ENCODE assay signal across 1 cellular context in the genomic region with DNA sequence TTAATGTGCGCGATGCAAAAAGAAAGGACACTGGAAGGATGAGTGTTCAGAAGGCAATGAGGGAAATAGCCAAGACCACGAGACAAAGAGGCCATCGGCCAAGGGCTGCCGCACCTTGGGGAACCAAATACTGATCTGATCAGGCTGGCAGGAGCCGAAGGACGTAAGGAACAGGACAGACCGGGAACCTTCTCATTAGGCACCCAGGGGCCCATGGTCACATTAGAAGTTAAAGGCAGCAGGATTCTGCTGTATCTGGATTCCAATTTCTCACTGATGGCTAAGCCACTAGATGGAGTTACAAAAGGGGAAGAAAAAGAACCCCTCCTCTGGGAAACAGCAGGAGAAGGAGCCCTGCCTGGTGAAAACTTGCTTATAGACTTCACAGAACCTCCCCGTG.
A peak's percentile ranks its signal among the peaks of the same experiment; 100 is the strongest.
TF ChIP-seq lines count a peak whose summit lies in the region.

No MANE protein-coding gene starts in this region.

TF ChIP-seq in HepG2, 621 proteins besides CTCF, POLR2A, EP300 and RAD21:
- TF ChIP-seq PTBP1 (IDR thresholded peaks at IDR 0.05; ENCODE audit: low read depth, low read length, poor library complexity, severe bottlenecking) = no peak
- TF ChIP-seq, protein P1, sequence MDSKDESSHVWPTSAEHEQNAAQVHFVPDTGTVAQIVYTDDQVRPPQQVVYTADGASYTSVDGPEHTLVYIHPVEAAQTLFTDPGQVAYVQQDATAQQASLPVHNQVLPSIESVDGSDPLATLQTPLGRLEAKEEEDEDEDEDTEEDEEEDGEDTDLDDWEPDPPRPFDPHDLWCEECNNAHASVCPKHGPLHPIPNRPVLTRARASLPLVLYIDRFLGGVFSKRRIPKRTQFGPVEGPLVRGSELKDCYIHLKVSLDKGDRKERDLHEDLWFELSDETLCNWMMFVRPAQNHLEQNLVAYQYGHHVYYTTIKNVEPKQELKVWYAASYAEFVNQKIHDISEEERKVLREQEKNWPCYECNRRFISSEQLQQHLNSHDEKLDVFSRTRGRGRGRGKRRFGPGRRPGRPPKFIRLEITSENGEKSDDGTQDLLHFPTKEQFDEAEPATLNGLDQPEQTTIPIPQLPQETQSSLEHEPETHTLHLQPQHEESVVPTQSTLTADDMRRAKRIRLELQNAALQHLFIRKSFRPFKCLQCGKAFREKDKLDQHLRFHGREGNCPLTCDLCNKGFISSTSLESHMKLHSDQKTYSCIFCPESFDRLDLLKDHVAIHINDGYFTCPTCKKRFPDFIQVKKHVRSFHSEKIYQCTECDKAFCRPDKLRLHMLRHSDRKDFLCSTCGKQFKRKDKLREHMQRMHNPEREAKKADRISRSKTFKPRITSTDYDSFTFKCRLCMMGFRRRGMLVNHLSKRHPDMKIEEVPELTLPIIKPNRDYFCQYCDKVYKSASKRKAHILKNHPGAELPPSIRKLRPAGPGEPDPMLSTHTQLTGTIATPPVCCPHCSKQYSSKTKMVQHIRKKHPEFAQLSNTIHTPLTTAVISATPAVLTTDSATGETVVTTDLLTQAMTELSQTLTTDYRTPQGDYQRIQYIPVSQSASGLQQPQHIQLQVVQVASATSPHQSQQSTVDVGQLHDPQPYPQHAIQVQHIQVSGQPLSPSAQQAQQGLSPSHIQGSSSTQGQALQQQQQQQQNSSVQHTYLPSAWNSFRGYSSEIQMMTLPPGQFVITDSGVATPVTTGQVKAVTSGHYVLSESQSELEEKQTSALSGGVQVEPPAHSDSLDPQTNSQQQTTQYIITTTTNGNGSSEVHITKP (CRISPR knock-in tag; IDR thresholded peaks at IDR 0.05; ENCODE audit: low read depth) = 0 out of 2 replicates have a peak, but pooled peaks have one; percentile 46
